ENCODE assay signal across 24 cellular contexts in the genomic region with DNA sequence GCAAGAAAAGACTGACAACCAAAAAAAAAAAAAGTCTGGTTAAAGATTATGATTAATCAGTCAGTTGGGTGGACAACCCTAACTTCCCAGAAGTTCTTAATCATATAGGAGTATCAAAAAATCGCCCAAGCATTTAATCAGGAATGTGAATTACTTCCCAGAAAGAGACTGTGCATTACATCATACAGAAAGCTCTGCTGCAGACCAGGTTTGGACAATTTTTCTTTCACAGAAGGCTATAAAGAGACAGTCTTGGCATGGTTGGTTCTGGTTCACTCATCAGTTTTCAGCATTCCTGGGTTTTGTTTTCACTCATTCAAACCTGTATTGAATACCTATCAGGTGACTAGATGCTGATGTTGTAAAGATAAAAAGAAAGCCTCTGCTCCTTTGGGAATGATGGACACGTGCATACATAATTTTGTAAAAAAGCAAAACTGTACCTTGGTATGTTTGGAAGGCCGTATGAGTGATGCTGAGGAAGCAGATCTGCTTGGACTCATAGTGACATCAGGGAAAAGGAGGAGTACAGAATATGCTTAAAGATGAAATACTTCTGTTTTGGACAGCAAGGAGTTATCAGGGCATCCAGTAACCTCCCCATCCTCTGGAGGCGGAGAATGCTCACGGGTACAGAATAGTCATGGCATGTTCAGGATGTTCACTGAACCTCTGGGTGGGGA.
DNase-seq lines count a peak whose midpoint lies in the region; ATAC-seq and TF ChIP-seq lines count a peak whose summit lies in the region.
"Had no signal": no experiment of that assay in that cellular context is flagged by ENCODE, and none has a peak within 500 bp of the region (broad histone marks: within the 10 kb centered on the region; RNA-seq: fewer than 3 reads in every experiment).

No MANE protein-coding gene starts in this region.

- H3K27ac ChIP-seq in GM23248, result peak overlapping the region; percentile 65
- H3K27ac ChIP-seq: brain microvascular endothelial cell, HL-60, sigmoid colon, SJSA1, thoracic aorta had no signal

- POLR2A ChIA-PET in WTC11 (lab: Charles Lee), result no interaction called here
- POLR2A ChIA-PET in activated CD4-positive, alpha-beta T cell treated with anti-CD3 and anti-CD28 coated beads, Interleukin-2, amount 10 ng/mL, durations not matched to agents 7 days and 5 days (lab: Charles Lee), result no interaction called here

- no peak overlapping the region for H3K4me3 Mint-ChIP-seq in WTC11
- H3K4me3 Mint-ChIP-seq in activated CD4-positive, alpha-beta T cell treated with anti-CD3 and anti-CD28 coated beads, Interleukin-2, amount 10 ng/mL, durations not matched to agents 7 days and 5 days, result no peak overlapping the region
- H3K4me3 Mint-ChIP-seq: activated CD8-positive, alpha-beta T cell treated with anti-CD3 and anti-CD28 coated beads for 36 hours; activated naive CD8-positive, alpha-beta T cell treated with anti-CD3 and anti-CD28 coated beads for 36 hours; CD4-positive, CD25-positive, alpha-beta regulatory T cell had no signal

- H3K9me2 ChIP-seq in GM23248 (ENCODE audit: insufficient read depth), result no peaks in the 10 kb centered on the region

- 0 out of 2 replicates have a peak, but pooled peaks cover 6% of the 10 kb centered on the region for H3K36me3 ChIP-seq in GM23248 (ENCODE audit: low read depth)
- H3K36me3 ChIP-seq: brain microvascular endothelial cell, sigmoid colon, SJSA1, thoracic aorta had no signal

- WGBS in GM23248 (ENCODE audit: low coverage in 1 of 2, low lambda C conversion rate in 2 of 2, missing lambda C conversion rate in 2 of 2), 2 experiments, result 27 to 28% methylated on average over 5 of the region's 5 CpGs

- TF ChIP-seq CTCF in fibroblast of the aortic adventitia (IDR thresholded peaks at IDR 0.05; ENCODE audit: insufficient read depth, low read length) (no peak), WTC11 (IDR thresholded peaks at IDR 0.05) (no peak)

- no peak overlapping the region for H3K9ac ChIP-seq in GM23248

- H3F3A ChIP-seq in GM23248 (ENCODE audit: insufficient read depth), result peaks cover 24% of the 10 kb centered on the region

- H3K27me3 Mint-ChIP-seq in WTC11 (ENCODE audit: low read depth), result no peaks in the 10 kb centered on the region
- peaks cover 2% of the 10 kb centered on the region for H3K27me3 Mint-ChIP-seq in activated CD4-positive, alpha-beta T cell treated with anti-CD3 and anti-CD28 coated beads, Interleukin-2, amount 10 ng/mL, durations not matched to agents 7 days and 5 days
- H3K27me3 Mint-ChIP-seq: activated CD8-positive, alpha-beta T cell treated with anti-CD3 and anti-CD28 coated beads for 36 hours had no signal

- CTCF ChIA-PET in WTC11 (lab: Charles Lee), result no interaction called here
- CTCF ChIA-PET in activated CD4-positive, alpha-beta T cell treated with anti-CD3 and anti-CD28 coated beads, Interleukin-2, amount 10 ng/mL, durations not matched to agents 7 days and 5 days (lab: Charles Lee), result interaction anchor here (1.3 kb wide), 1 partner anchor 32 kb away, joined by 3 read pairs; no protein-coding TSS in a partner anchor

- in situ Hi-C loops in GM23248 (cut with MboI), result no loop called here

- peaks cover 24% of the 10 kb centered on the region for H3K36me3 Mint-ChIP-seq in WTC11
- H3K36me3 Mint-ChIP-seq in activated CD4-positive, alpha-beta T cell treated with anti-CD3 and anti-CD28 coated beads, Interleukin-2, amount 10 ng/mL, durations not matched to agents 7 days and 5 days (ENCODE audit: low read depth), result peaks cover under 1% of the 10 kb centered on the region
- H3K36me3 Mint-ChIP-seq: CD4-positive, CD25-positive, alpha-beta regulatory T cell had no signal

- peaks cover 39% of the 10 kb centered on the region for H3K4me1 ChIP-seq in GM23248 (ENCODE audit: insufficient read depth)
- H3K4me1 ChIP-seq: sigmoid colon had no signal

- ATAC-seq in HG02973 (IDR thresholded peaks at IDR 0.05; ENCODE audit: unreplicated experiment) (no peak), WTC11 (no peak)
- ATAC-seq: activated CD8-positive, alpha-beta T cell treated with anti-CD3 and anti-CD28 coated beads for 36 hours; left lobe of liver had no signal

- peaks cover 27% of the 10 kb centered on the region for H3K9me3 Mint-ChIP-seq in WTC11
- peaks cover 3% of the 10 kb centered on the region for H3K9me3 Mint-ChIP-seq in activated CD4-positive, alpha-beta T cell treated with anti-CD3 and anti-CD28 coated beads, Interleukin-2, amount 10 ng/mL, durations not matched to agents 7 days and 5 days

- H3K9me3 ChIP-seq in GM23248 (ENCODE audit: low read depth), result no peaks in the 10 kb centered on the region
- H3K9me3 ChIP-seq: sigmoid colon, SJSA1, thoracic aorta had no signal

- H3K4me1 Mint-ChIP-seq in WTC11, result peaks cover 19% of the 10 kb centered on the region
- peaks cover 11% of the 10 kb centered on the region for H3K4me1 Mint-ChIP-seq in activated CD4-positive, alpha-beta T cell treated with anti-CD3 and anti-CD28 coated beads, Interleukin-2, amount 10 ng/mL, durations not matched to agents 7 days and 5 days
- H3K4me1 Mint-ChIP-seq: activated naive CD8-positive, alpha-beta T cell treated with anti-CD3 and anti-CD28 coated beads for 36 hours; CD4-positive, CD25-positive, alpha-beta regulatory T cell had no signal

- peak overlapping the region; percentile 59 for H3K4me2 ChIP-seq in GM23248 (ENCODE audit: unreplicated experiment)

- DNase-seq in GM23248, result peak; percentile 82
- DNase-seq in amniotic epithelial cell (ENCODE audit: low read depth), result peak; percentile 37
- peak; percentile 87 for DNase-seq in fibroblast of the aortic adventitia (ENCODE audit: low read depth)
- peak; percentile 28 for DNase-seq in skeletal muscle cell (ENCODE audit: low read depth)
- DNase-seq in WTC11 (ENCODE audit: low spot score), result no peak
- DNase-seq in activated CD4-positive, alpha-beta T cell treated with anti-CD3 and anti-CD28 coated beads, Interleukin-2, amount 10 ng/mL, durations not matched to agents 7 days and 5 days, result no peak
- DNase-seq: activated CD8-positive, alpha-beta T cell treated with anti-CD3 and anti-CD28 coated beads for 36 hours; activated effector memory CD4-positive, alpha-beta T cell treated with Interleukin-2 at 50 U/mL for 16 hours; activated naive CD8-positive, alpha-beta T cell treated with anti-CD3 and anti-CD28 coated beads for 36 hours; brain microvascular endothelial cell; CD4-positive, CD25-positive, alpha-beta regulatory T cell; DND-41; effector CD4-positive, alpha-beta T cell; NCI-H1092; NCI-H526 treated with DMSO at 0.1 percent for 48 hours; sigmoid colon; stimulated activated CD4-positive, alpha-beta T cell treated with anti-CD3 and anti-CD28 coated beads, Interleukin-15, amount 100 ng/mL, for 24 hours; stimulated activated naive CD4-positive, alpha-beta T cell treated with Interleukin-2 at 50 U/mL for 16 hours; T-helper 1 cell had no signal

- no peaks in the 10 kb centered on the region for H3K79me2 ChIP-seq in GM23248 (ENCODE audit: insufficient read depth)

- H4K20me1 ChIP-seq in GM23248 (ENCODE audit: insufficient read depth), result no peaks in the 10 kb centered on the region

- no peak overlapping the region for H3K4me3 ChIP-seq in GM23248
- H3K4me3 ChIP-seq in fibroblast of the aortic adventitia (ENCODE audit: low read depth, low read length), result no peak overlapping the region
- no peak overlapping the region for H3K4me3 ChIP-seq in skeletal muscle cell (ENCODE audit: low read depth, low read length)
- H3K4me3 ChIP-seq: sigmoid colon, SJSA1, thoracic aorta had no signal

- H3K27me3 ChIP-seq in GM23248 (replicated peaks; ENCODE audit: insufficient read depth), result no peaks in the 10 kb centered on the region
- H3K27me3 ChIP-seq: brain microvascular endothelial cell, sigmoid colon, SJSA1 had no signal

- no peak overlapping the region for H2AFZ ChIP-seq in GM23248

- H3K27ac Mint-ChIP-seq in WTC11, result no peak overlapping the region
- H3K27ac Mint-ChIP-seq in activated CD4-positive, alpha-beta T cell treated with anti-CD3 and anti-CD28 coated beads, Interleukin-2, amount 10 ng/mL, durations not matched to agents 7 days and 5 days, result no peak overlapping the region
- H3K27ac Mint-ChIP-seq: activated CD8-positive, alpha-beta T cell treated with anti-CD3 and anti-CD28 coated beads for 36 hours; activated naive CD8-positive, alpha-beta T cell treated with anti-CD3 and anti-CD28 coated beads for 36 hours; CD4-positive, CD25-positive, alpha-beta regulatory T cell had no signal

TF ChIP-seq in WTC11, 78 proteins besides CTCF, POLR2A, EP300 and RAD21:
- TF ChIP-seq TCF7 (CRISPR knock-in tag; IDR thresholded peaks at IDR 0.05; ENCODE audit: low read depth), result no peak
- no peak for TF ChIP-seq PRRX2 (CRISPR knock-in tag; IDR thresholded peaks at IDR 0.05)
- TF ChIP-seq CREM (CRISPR knock-in tag; IDR thresholded peaks at IDR 0.05), result no peak
- TF ChIP-seq, protein P1, sequence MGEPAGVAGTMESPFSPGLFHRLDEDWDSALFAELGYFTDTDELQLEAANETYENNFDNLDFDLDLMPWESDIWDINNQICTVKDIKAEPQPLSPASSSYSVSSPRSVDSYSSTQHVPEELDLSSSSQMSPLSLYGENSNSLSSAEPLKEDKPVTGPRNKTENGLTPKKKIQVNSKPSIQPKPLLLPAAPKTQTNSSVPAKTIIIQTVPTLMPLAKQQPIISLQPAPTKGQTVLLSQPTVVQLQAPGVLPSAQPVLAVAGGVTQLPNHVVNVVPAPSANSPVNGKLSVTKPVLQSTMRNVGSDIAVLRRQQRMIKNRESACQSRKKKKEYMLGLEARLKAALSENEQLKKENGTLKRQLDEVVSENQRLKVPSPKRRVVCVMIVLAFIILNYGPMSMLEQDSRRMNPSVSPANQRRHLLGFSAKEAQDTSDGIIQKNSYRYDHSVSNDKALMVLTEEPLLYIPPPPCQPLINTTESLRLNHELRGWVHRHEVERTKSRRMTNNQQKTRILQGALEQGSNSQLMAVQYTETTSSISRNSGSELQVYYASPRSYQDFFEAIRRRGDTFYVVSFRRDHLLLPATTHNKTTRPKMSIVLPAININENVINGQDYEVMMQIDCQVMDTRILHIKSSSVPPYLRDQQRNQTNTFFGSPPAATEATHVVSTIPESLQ (CRISPR knock-in tag; IDR thresholded peaks at IDR 0.05), result no peak
- no peak for TF ChIP-seq MYBL2 (CRISPR knock-in tag; IDR thresholded peaks at IDR 0.05)
- no peak for TF ChIP-seq TEAD1 (CRISPR knock-in tag; IDR thresholded peaks at IDR 0.05)
- no peak for TF ChIP-seq FOXP1 (CRISPR knock-in tag; IDR thresholded peaks at IDR 0.05; ENCODE audit: borderline replicate concordance)
- TF ChIP-seq, protein P2, sequence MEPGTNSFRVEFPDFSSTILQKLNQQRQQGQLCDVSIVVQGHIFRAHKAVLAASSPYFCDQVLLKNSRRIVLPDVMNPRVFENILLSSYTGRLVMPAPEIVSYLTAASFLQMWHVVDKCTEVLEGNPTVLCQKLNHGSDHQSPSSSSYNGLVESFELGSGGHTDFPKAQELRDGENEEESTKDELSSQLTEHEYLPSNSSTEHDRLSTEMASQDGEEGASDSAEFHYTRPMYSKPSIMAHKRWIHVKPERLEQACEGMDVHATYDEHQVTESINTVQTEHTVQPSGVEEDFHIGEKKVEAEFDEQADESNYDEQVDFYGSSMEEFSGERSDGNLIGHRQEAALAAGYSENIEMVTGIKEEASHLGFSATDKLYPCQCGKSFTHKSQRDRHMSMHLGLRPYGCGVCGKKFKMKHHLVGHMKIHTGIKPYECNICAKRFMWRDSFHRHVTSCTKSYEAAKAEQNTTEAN (CRISPR knock-in tag; IDR thresholded peaks at IDR 0.05), result no peak
- no peak for TF ChIP-seq CREB1 (CRISPR knock-in tag; IDR thresholded peaks at IDR 0.05)

Comparison
In these comparisons a context has a peak if more than half of its experiments do, and no peak if none do; other contexts are left out.
1. DNase-seq: peak in GM23248 (single experiment), amniotic epithelial cell (single experiment), fibroblast of the aortic adventitia (single experiment) and skeletal muscle cell (single experiment); none in WTC11 (single experiment) and activated CD4-positive, alpha-beta T cell treated with anti-CD3 and anti-CD28 coated beads, Interleukin-2, amount 10 ng/mL, durations not matched to agents 7 days and 5 days (single experiment).